32 cellular contexts compared by ENCODE assay signal in genomic region chr18:24603151-24603550, GRCh38.
"Had no signal": no experiment of that assay in that cellular context is flagged by ENCODE, and none has a peak within 500 bp of the region (broad histone marks: within the 10 kb centered on the region; RNA-seq: fewer than 3 reads in every experiment).

No MANE protein-coding gene starts in this region.

- H3K36me3 Mint-ChIP-seq: immature natural killer cell; naive thymus-derived CD4-positive, alpha-beta T cell; stimulated activated naive B cell treated with anti-CD40 and anti-IgM and Interleukin-4, amounts not matched to agents 10 μg/mL and 1 μg/mL and 100 μg/mL, for 72 hours had no signal

- H3K9me3 Mint-ChIP-seq: activated CD8-positive, alpha-beta T cell treated with anti-CD3 and anti-CD28 coated beads for 36 hours; activated T-cell treated with anti-CD3 and anti-CD28 coated beads, Interleukin-2, amount 50 U/mL, for 4 hours; activated T-helper 17 cell treated with anti-CD3 and anti-CD28 coated beads, Interleukin-2, amount 50 U/mL, for 72 hours; dendritic cell treated with granulocyte-macrophage colony-stimulating factor and Interleukin-4, amounts not matched to agents 40 ng/mL and 50 ng/mL, for 4 days; neural crest cell; stimulated activated naive B cell treated with anti-CD40 and anti-IgM and Interleukin-4, amounts not matched to agents 10 μg/mL and 1 μg/mL and 100 μg/mL, for 72 hours; T-helper 1 cell treated with Interleukin-12 subunit alpha and Interleukin-12 subunit beta and Interleukin-4 antibody, amounts not matched to agents 30 μg/mL and 1 μg/mL, for 36 hours had no signal

- FAIRE-seq: kidney, pancreas had no signal

- H3K4me1 Mint-ChIP-seq: activated T-helper 17 cell treated with anti-CD3 and anti-CD28 coated beads, Interleukin-2, amount 50 U/mL, for 72 hours; immature natural killer cell; naive thymus-derived CD4-positive, alpha-beta T cell; neural crest cell; stimulated activated naive B cell treated with anti-CD40 and anti-IgM and Interleukin-4, amounts not matched to agents 10 μg/mL and 1 μg/mL and 100 μg/mL, for 72 hours had no signal

- H3K27me3 Mint-ChIP-seq: dendritic cell treated with granulocyte-macrophage colony-stimulating factor and Interleukin-4, amounts not matched to agents 40 ng/mL and 50 ng/mL, for 4 days had no signal

- H3K27ac Mint-ChIP-seq: activated CD8-positive, alpha-beta T cell treated with anti-CD3 and anti-CD28 coated beads for 36 hours; activated T-helper 17 cell treated with anti-CD3 and anti-CD28 coated beads, Interleukin-2, amount 50 U/mL, for 72 hours; dendritic cell treated with granulocyte-macrophage colony-stimulating factor and Interleukin-4, amounts not matched to agents 40 ng/mL and 50 ng/mL, for 4 days; immature natural killer cell; naive thymus-derived CD4-positive, alpha-beta T cell; stimulated activated naive B cell treated with anti-CD40 and anti-IgM and Interleukin-4, amounts not matched to agents 10 μg/mL and 1 μg/mL and 100 μg/mL, for 72 hours; T-helper 1 cell treated with Interleukin-12 subunit alpha and Interleukin-12 subunit beta and Interleukin-4 antibody, amounts not matched to agents 30 μg/mL and 1 μg/mL, for 36 hours had no signal

- H3K4me3 Mint-ChIP-seq: activated CD8-positive, alpha-beta T cell treated with anti-CD3 and anti-CD28 coated beads for 36 hours; activated T-cell treated with anti-CD3 and anti-CD28 coated beads, Interleukin-2, amount 50 U/mL, for 4 hours; activated T-helper 17 cell treated with anti-CD3 and anti-CD28 coated beads, Interleukin-2, amount 50 U/mL, for 72 hours; dendritic cell treated with granulocyte-macrophage colony-stimulating factor and Interleukin-4, amounts not matched to agents 40 ng/mL and 50 ng/mL, for 4 days; immature natural killer cell; naive thymus-derived CD4-positive, alpha-beta T cell; neural crest cell; stimulated activated naive B cell treated with anti-CD40 and anti-IgM and Interleukin-4, amounts not matched to agents 10 μg/mL and 1 μg/mL and 100 μg/mL, for 72 hours; T-helper 1 cell treated with Interleukin-12 subunit alpha and Interleukin-12 subunit beta and Interleukin-4 antibody, amounts not matched to agents 30 μg/mL and 1 μg/mL, for 36 hours had no signal

- DNase-seq: activated CD4-positive, alpha-beta T cell treated with anti-CD3 and anti-CD28 coated beads, Interleukin-2, amount 50 U/mL, for 1 hour; activated CD4-positive, CD25-positive, alpha-beta regulatory T cell treated with anti-CD3 and anti-CD28 coated beads, Interleukin-2, amount 50 U/mL, for 72 hours; activated CD8-positive, alpha-beta T cell treated with anti-CD3 and anti-CD28 coated beads for 36 hours; activated gamma-delta T cell treated with Interleukin-2 at 50 U/mL for 16 hours; activated naive CD4-positive, alpha-beta T cell treated with anti-CD3 and anti-CD28 coated beads, Interleukin-2, amount 50 U/mL, for 16 hours; activated T-cell treated with anti-CD3 and anti-CD28 coated beads, Interleukin-2, amount 50 U/mL, for 4 hours; amygdala; central memory CD4-positive, alpha-beta T cell; effector CD4-positive, alpha-beta T cell; hippocampal formation; immature natural killer cell; kidney; left colon; midbrain; naive thymus-derived CD4-positive, alpha-beta T cell; nucleus accumbens; pancreas; psoas muscle; stimulated activated CD4-positive, alpha-beta T cell treated with anti-CD3 and anti-CD28 coated beads, Interleukin-1b, Interleukin-23, amount 100 ng/mL, for 48 hours; stimulated activated CD4-positive, alpha-beta T cell treated with anti-CD3 and anti-CD28 coated beads, Interleukin-4, amount 100 ng/mL, for 4 hours; stimulated activated CD8-positive, alpha-beta memory T cell treated with anti-CD3 and anti-CD28 coated beads, Interleukin-4, amount 100 ng/mL, for 48 hours; stimulated activated naive B cell treated with anti-CD40 and anti-IgM and Interleukin-4, amounts not matched to agents 10 μg/mL and 1 μg/mL and 100 μg/mL, for 72 hours; stomach; T-helper 9 cell; tibial artery; upper lobe of right lung; WERI-Rb-1 had no signal

- ATAC-seq: activated CD8-positive, alpha-beta T cell treated with anti-CD3 and anti-CD28 coated beads for 36 hours; activated T-cell treated with anti-CD3 and anti-CD28 coated beads, Interleukin-2, amount 50 U/mL, for 4 hours; activated T-helper 17 cell treated with anti-CD3 and anti-CD28 coated beads, Interleukin-2, amount 50 U/mL, for 72 hours; gastroesophageal sphincter; left colon; naive thymus-derived CD4-positive, alpha-beta T cell; pancreas; psoas muscle; stimulated activated naive B cell treated with anti-CD40 and anti-IgM and Interleukin-4, amounts not matched to agents 10 μg/mL and 1 μg/mL and 100 μg/mL, for 72 hours; upper lobe of right lung had no signal
